Comparison of ENCODE assay signal across 1 cellular context in the genomic region with DNA sequence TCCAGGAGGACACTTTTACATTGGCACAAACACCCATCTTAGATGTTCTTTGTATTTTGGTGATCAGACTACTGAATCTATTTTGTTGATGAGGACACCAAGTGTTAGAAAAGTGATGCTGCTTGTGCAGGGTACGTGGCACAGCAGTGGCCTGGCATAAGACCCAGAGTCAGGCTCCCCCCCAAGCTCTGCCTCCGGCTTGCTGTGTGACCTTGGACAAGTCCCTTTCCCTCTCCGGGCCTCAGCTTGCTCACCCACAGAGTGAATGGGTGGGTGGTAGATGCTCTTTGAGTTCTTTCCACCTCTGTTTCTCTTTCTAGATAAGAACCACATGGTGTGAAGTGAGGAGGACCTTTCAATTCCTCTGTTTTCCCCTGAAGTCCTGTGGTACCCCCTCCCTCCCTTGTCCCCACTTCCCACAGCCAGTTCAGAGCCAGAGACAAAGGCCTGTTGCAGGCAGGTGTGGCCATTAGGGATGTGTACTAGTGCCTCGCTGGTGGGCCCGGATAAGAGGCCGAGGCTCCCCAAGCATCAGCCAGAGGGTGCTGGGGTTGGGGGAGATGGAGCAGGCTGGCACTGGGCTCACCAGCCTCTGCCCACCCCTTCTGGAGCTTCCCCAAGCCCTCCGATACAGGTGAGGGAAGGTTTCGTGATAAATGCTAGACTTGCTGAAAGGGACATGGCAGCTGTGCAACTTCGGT.
TF ChIP-seq lines count a peak whose summit lies in the region.

No MANE protein-coding gene starts in this region.

TF ChIP-seq in HepG2, 621 proteins besides CTCF, POLR2A, EP300 and RAD21:
- no peak for TF ChIP-seq NCOA1 (CRISPR knock-in tag; IDR thresholded peaks at IDR 0.05)
- TF ChIP-seq, protein P1, sequence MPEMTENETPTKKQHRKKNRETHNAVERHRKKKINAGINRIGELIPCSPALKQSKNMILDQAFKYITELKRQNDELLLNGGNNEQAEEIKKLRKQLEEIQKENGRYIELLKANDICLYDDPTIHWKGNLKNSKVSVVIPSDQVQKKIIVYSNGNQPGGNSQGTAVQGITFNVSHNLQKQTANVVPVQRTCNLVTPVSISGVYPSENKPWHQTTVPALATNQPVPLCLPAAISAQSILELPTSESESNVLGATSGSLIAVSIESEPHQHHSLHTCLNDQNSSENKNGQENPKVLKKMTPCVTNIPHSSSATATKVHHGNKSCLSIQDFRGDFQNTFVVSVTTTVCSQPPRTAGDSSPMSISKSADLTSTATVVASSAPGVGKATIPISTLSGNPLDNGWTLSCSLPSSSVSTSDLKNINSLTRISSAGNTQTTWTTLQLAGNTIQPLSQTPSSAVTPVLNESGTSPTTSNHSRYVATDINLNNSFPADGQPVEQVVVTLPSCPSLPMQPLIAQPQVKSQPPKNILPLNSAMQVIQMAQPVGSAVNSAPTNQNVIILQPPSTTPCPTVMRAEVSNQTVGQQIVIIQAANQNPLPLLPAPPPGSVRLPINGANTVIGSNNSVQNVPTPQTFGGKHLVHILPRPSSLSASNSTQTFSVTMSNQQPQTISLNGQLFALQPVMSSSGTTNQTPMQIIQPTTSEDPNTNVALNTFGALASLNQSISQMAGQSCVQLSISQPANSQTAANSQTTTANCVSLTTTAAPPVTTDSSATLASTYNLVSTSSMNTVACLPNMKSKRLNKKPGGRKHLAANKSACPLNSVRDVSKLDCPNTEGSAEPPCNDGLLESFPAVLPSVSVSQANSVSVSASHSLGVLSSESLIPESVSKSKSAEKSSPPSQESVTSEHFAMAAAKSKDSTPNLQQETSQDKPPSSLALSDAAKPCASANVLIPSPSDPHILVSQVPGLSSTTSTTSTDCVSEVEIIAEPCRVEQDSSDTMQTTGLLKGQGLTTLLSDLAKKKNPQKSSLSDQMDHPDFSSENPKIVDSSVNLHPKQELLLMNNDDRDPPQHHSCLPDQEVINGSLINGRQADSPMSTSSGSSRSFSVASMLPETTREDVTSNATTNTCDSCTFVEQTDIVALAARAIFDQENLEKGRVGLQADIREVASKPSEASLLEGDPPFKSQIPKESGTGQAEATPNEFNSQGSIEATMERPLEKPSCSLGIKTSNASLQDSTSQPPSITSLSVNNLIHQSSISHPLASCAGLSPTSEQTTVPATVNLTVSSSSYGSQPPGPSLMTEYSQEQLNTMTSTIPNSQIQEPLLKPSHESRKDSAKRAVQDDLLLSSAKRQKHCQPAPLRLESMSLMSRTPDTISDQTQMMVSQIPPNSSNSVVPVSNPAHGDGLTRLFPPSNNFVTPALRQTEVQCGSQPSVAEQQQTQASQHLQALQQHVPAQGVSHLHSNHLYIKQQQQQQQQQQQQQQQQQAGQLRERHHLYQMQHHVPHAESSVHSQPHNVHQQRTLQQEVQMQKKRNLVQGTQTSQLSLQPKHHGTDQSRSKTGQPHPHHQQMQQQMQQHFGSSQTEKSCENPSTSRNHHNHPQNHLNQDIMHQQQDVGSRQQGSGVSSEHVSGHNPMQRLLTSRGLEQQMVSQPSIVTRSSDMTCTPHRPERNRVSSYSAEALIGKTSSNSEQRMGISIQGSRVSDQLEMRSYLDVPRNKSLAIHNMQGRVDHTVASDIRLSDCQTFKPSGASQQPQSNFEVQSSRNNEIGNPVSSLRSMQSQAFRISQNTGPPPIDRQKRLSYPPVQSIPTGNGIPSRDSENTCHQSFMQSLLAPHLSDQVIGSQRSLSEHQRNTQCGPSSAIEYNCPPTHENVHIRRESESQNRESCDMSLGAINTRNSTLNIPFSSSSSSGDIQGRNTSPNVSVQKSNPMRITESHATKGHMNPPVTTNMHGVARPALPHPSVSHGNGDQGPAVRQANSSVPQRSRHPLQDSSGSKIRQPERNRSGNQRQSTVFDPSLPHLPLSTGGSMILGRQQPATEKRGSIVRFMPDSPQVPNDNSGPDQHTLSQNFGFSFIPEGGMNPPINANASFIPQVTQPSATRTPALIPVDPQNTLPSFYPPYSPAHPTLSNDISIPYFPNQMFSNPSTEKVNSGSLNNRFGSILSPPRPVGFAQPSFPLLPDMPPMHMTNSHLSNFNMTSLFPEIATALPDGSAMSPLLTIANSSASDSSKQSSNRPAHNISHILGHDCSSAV (CRISPR knock-in tag; IDR thresholded peaks at IDR 0.05; ENCODE audit: borderline replicate concordance) = no peak
- TF ChIP-seq ZNF629 (CRISPR knock-in tag; conservative IDR thresholded peaks at IDR 0.05) = peak; percentile 38; the same call in 1 of the 2 replicates
- TF ChIP-seq, protein P2, sequence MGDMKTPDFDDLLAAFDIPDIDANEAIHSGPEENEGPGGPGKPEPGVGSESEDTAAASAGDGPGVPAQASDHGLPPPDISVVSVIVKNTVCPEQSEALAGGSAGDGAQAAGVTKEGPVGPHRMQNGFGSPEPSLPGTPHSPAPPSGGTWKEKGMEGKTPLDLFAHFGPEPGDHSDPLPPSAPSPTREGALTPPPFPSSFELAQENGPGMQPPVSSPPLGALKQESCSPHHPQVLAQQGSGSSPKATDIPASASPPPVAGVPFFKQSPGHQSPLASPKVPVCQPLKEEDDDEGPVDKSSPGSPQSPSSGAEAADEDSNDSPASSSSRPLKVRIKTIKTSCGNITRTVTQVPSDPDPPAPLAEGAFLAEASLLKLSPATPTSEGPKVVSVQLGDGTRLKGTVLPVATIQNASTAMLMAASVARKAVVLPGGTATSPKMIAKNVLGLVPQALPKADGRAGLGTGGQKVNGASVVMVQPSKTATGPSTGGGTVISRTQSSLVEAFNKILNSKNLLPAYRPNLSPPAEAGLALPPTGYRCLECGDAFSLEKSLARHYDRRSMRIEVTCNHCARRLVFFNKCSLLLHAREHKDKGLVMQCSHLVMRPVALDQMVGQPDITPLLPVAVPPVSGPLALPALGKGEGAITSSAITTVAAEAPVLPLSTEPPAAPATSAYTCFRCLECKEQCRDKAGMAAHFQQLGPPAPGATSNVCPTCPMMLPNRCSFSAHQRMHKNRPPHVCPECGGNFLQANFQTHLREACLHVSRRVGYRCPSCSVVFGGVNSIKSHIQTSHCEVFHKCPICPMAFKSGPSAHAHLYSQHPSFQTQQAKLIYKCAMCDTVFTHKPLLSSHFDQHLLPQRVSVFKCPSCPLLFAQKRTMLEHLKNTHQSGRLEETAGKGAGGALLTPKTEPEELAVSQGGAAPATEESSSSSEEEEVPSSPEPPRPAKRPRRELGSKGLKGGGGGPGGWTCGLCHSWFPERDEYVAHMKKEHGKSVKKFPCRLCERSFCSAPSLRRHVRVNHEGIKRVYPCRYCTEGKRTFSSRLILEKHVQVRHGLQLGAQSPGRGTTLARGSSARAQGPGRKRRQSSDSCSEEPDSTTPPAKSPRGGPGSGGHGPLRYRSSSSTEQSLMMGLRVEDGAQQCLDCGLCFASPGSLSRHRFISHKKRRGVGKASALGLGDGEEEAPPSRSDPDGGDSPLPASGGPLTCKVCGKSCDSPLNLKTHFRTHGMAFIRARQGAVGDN (CRISPR knock-in tag; IDR thresholded peaks at IDR 0.05) = peak; percentile 36; the same call in 1 of the 2 replicates
- peak; percentile 46; the same call in 1 of the 2 replicates for TF ChIP-seq ZMYM3 (CRISPR knock-in tag; IDR thresholded peaks at IDR 0.05)
- TF ChIP-seq ZNF768 (CRISPR knock-in tag; IDR thresholded peaks at IDR 0.05) = peak; percentile 91
- TF ChIP-seq MAZ (IDR thresholded peaks at IDR 0.05; ENCODE audit: borderline replicate concordance, low read depth, low read length) = no peak
- no peak for TF ChIP-seq MAZ (CRISPR knock-in tag; IDR thresholded peaks at IDR 0.05; ENCODE audit: low read depth)
- TF ChIP-seq ZNF615 (CRISPR knock-in tag; IDR thresholded peaks at IDR 0.05; ENCODE audit: borderline replicate concordance) = no peak
TF ChIP-seq in HepG2: peak in this region for 4.
